7 cellular contexts compared by ENCODE assay signal in genomic region chr9:99660191-99660636, GRCh38.
DNase-seq lines count a peak whose midpoint lies in the region; ATAC-seq lines count a peak whose summit lies in the region.

No MANE protein-coding gene starts in this region.

- DNase-seq in MV-4-11 (lab: John Stamatoyannopoulos, UW) (peak; percentile 99), occipital lobe (lab: John Stamatoyannopoulos, UW) (peak; percentile 23), epidermal melanocyte (ENCODE audit: insufficient read length, low spot score) (no peak), AG08395 (ENCODE audit: low spot score) (no peak)
- no peak for DNase-seq in stimulated activated naive CD4-positive, alpha-beta T cell treated with Interleukin-2 at 50 U/mL for 16 hours (lab: John Stamatoyannopoulos, UW)

- ATAC-seq in GM18909 (IDR thresholded peaks at IDR 0.05; ENCODE audit: poor library complexity, unreplicated experiment) (peak; percentile 84), HG02623 (IDR thresholded peaks at IDR 0.05; ENCODE audit: unreplicated experiment) (peak; percentile 93)

Comparison
In these comparisons a context has a peak if more than half of its experiments do, and no peak if none do; other contexts are left out.
1. DNase-seq: peak in MV-4-11 (single experiment) and occipital lobe (single experiment); none in stimulated activated naive CD4-positive, alpha-beta T cell treated with Interleukin-2 at 50 U/mL for 16 hours (single experiment), epidermal melanocyte (single experiment) and AG08395 (single experiment).